Comparison of ENCODE assay signal across 21 cellular contexts in genomic region chr4:86896596-86896995, GRCh38. TPM values are rescaled to one million over a fixed set of nuclear protein-coding genes. Genes with fewer than 3 reads are reported as not detected.
A peak's percentile ranks its signal among the peaks of the same experiment; 100 is the strongest.
DNase-seq lines count a peak whose midpoint lies in the region; ATAC-seq, FAIRE-seq and TF ChIP-seq lines count a peak whose summit lies in the region.
"Had no signal": no experiment of that assay in that cellular context is flagged by ENCODE, and none has a peak within 500 bp of the region (broad histone marks: within the 10 kb centered on the region; RNA-seq: fewer than 3 reads in every experiment).

No MANE protein-coding gene starts in this region.

- H3K4me3 ChIP-seq in BE2C (ENCODE audit: low read depth, low read length) (no peak overlapping the region), LNCaP clone FGC (ENCODE audit: low read depth, low read length) (no peak overlapping the region), astrocyte (ENCODE audit: insufficient read depth, low read depth, low read length) (no peak overlapping the region)
- H3K4me3 ChIP-seq: BLaER1 treated with 17β-estradiol and CSF1 and Interleukin-3, amounts not matched to agents 10 nM and 100 nM; MG63 had no signal

- no peak for FAIRE-seq in astrocyte (lab: Jason Lieb, UNC)
- FAIRE-seq: GM12892, GM18507 had no signal

- H3K36me3 Mint-ChIP-seq in astrocyte (ENCODE audit: low read depth, unreplicated experiment) (no peaks in the 10 kb centered on the region), endothelial cell (ENCODE audit: low read depth, unreplicated experiment) (no peaks in the 10 kb centered on the region)
- H3K36me3 Mint-ChIP-seq in activated CD8-positive, alpha-beta T cell treated with anti-CD3 and anti-CD28 coated beads for 36 hours (ENCODE audit: low read depth): no peaks in the 10 kb centered on the region
- H3K36me3 Mint-ChIP-seq: CD8-positive, alpha-beta T cell had no signal

- H3K36me3 ChIP-seq in BE2C (no peaks in the 10 kb centered on the region), astrocyte (ENCODE audit: insufficient read depth, low read length) (no peaks in the 10 kb centered on the region)
- H3K36me3 ChIP-seq: BLaER1 treated with 17β-estradiol and CSF1 and Interleukin-3, amounts not matched to agents 10 nM and 100 nM; MG63 had no signal

- H3K27ac Mint-ChIP-seq in astrocyte (ENCODE audit: unreplicated experiment) (no peak overlapping the region), endothelial cell (ENCODE audit: unreplicated experiment) (no peak overlapping the region)
- H3K27ac Mint-ChIP-seq in activated CD8-positive, alpha-beta T cell treated with anti-CD3 and anti-CD28 coated beads for 36 hours: no peak overlapping the region
- H3K27ac Mint-ChIP-seq: CD8-positive, alpha-beta T cell had no signal

- H3K4me3 Mint-ChIP-seq in astrocyte (ENCODE audit: unreplicated experiment) (no peak overlapping the region), endothelial cell (ENCODE audit: unreplicated experiment) (no peak overlapping the region)
- no peak overlapping the region for H3K4me3 Mint-ChIP-seq in activated CD8-positive, alpha-beta T cell treated with anti-CD3 and anti-CD28 coated beads for 36 hours
- H3K4me3 Mint-ChIP-seq: CD8-positive, alpha-beta T cell had no signal

- H3K9ac ChIP-seq in astrocyte (ENCODE audit: low read length): no peak overlapping the region
- H3K9ac ChIP-seq: BLaER1 treated with 17β-estradiol and CSF1 and Interleukin-3, amounts not matched to agents 10 nM and 100 nM had no signal

- no peak overlapping the region for H2AFZ ChIP-seq in astrocyte (ENCODE audit: low read depth, low read length)

- no peaks in the 10 kb centered on the region for H3K79me2 ChIP-seq in astrocyte (ENCODE audit: insufficient read depth, low read length)

- no peak overlapping the region for H3K4me2 ChIP-seq in astrocyte (ENCODE audit: low read length)
- H3K4me2 ChIP-seq: BLaER1 treated with 17β-estradiol and CSF1 and Interleukin-3, amounts not matched to agents 10 nM and 100 nM had no signal

- H3K27me3 Mint-ChIP-seq in astrocyte (ENCODE audit: low read depth, unreplicated experiment) (peaks cover 2% of the 10 kb centered on the region), endothelial cell (ENCODE audit: unreplicated experiment) (peaks cover 2% of the 10 kb centered on the region)
- peaks cover 10% of the 10 kb centered on the region for H3K27me3 Mint-ChIP-seq in activated CD8-positive, alpha-beta T cell treated with anti-CD3 and anti-CD28 coated beads for 36 hours

- CTCF ChIA-PET in activated CD8-positive, alpha-beta T cell treated with anti-CD3 and anti-CD28 coated beads for 36 hours (lab: Charles Lee): interaction anchor here (0.6 to 1.8 kb wide), 5 partner anchors 396 to 401 kb away, joined by 3 to 11 read pairs (median 4); no protein-coding TSS in a partner anchor

- peaks cover 2% of the 10 kb centered on the region for H3K9me3 Mint-ChIP-seq in astrocyte (ENCODE audit: unreplicated experiment)
- H3K9me3 Mint-ChIP-seq in endothelial cell (ENCODE audit: unreplicated experiment): no peaks in the 10 kb centered on the region
- H3K9me3 Mint-ChIP-seq in activated CD8-positive, alpha-beta T cell treated with anti-CD3 and anti-CD28 coated beads for 36 hours: no peaks in the 10 kb centered on the region
- H3K9me3 Mint-ChIP-seq: CD8-positive, alpha-beta T cell had no signal

- intact Hi-C loops in activated CD8-positive, alpha-beta T cell treated with anti-CD3 and anti-CD28 coated beads for 36 hours (cut with micrococcal nuclease): loop anchor here (10.0 kb wide), 1 partner anchor 252 kb away; no protein-coding TSS in a partner anchor

- no peaks in the 10 kb centered on the region for H4K20me1 ChIP-seq in astrocyte (ENCODE audit: insufficient read depth, low read length)
- H4K20me1 ChIP-seq: BLaER1 treated with 17β-estradiol and CSF1 and Interleukin-3, amounts not matched to agents 10 nM and 100 nM had no signal

- no peaks in the 10 kb centered on the region for H3K4me1 Mint-ChIP-seq in astrocyte (ENCODE audit: low read depth, unreplicated experiment)
- H3K4me1 Mint-ChIP-seq in endothelial cell (ENCODE audit: unreplicated experiment): peaks cover 3% of the 10 kb centered on the region
- peaks cover 6% of the 10 kb centered on the region for H3K4me1 Mint-ChIP-seq in activated CD8-positive, alpha-beta T cell treated with anti-CD3 and anti-CD28 coated beads for 36 hours (ENCODE audit: low read depth)

- H3K27me3 ChIP-seq in BE2C (no peaks in the 10 kb centered on the region), astrocyte (ENCODE audit: insufficient read depth, low read length) (no peaks in the 10 kb centered on the region)
- H3K27me3 ChIP-seq: MG63 had no signal

- peak; percentile 25 for DNase-seq in BE2C
- peak; percentile 41 for DNase-seq in LNCaP clone FGC (ENCODE audit: low read depth)
- peak; percentile 18 for DNase-seq in astrocyte (ENCODE audit: low read depth)
- no peak for DNase-seq in omental fat pad (ENCODE audit: low spot score)
- DNase-seq in endothelial cell (ENCODE audit: low spot score): no peak
- no peak for DNase-seq in NOMO-1 treated with DMSO at 0.1 percent for 48 hours (lab: John Stamatoyannopoulos, UW; ENCODE audit: unreplicated experiment)
- DNase-seq in activated CD8-positive, alpha-beta T cell treated with anti-CD3 and anti-CD28 coated beads for 36 hours: no peak
- DNase-seq in NCI-H1092 treated with DMSO at 0.1 percent for 48 hours (lab: John Stamatoyannopoulos, UW): no peak
- DNase-seq: Calu3; CD8-positive, alpha-beta T cell; MG63; NCI-H1105; NCI-H1694; NCI-H2081 treated with DMSO at 0.1 percent for 48 hours; NCI-H510A; NCI-H774 had no signal

- no peak overlapping the region for H3K27ac ChIP-seq in astrocyte (ENCODE audit: low read depth, low read length)
- H3K27ac ChIP-seq: BLaER1 treated with 17β-estradiol and CSF1 and Interleukin-3, amounts not matched to agents 10 nM and 100 nM had no signal

- ATAC-seq in omental fat pad (ENCODE audit: low FRiP score): peak; percentile 58
- no peak for ATAC-seq in activated CD8-positive, alpha-beta T cell treated with anti-CD3 and anti-CD28 coated beads for 36 hours
- ATAC-seq: CD8-positive, alpha-beta T cell had no signal

- TF ChIP-seq CTCF in BE2C (IDR thresholded peaks at IDR 0.05; ENCODE audit: low read depth, low read length) (no peak), LNCaP clone FGC (IDR thresholded peaks at IDR 0.05; ENCODE audit: control insufficient read depth, extremely low read depth, insufficient read depth) (no peak), astrocyte (IDR thresholded peaks at IDR 0.05; ENCODE audit: insufficient read depth, low read depth, low read length) (no peak), omental fat pad (IDR thresholded peaks at IDR 0.05) (no peak), endothelial cell (IDR thresholded peaks at IDR 0.05; ENCODE audit: unreplicated experiment) (no peak)
- no peak for TF ChIP-seq CTCF in activated CD8-positive, alpha-beta T cell treated with anti-CD3 and anti-CD28 coated beads for 36 hours (IDR thresholded peaks at IDR 0.05)

- H3K9me3 ChIP-seq in BE2C: no peaks in the 10 kb centered on the region
- H3K9me3 ChIP-seq in astrocyte (ENCODE audit: insufficient read depth, low read depth, low read length): no peaks in the 10 kb centered on the region
- H3K9me3 ChIP-seq: BLaER1 treated with 17β-estradiol and CSF1 and Interleukin-3, amounts not matched to agents 10 nM and 100 nM; MG63 had no signal

- POLR2A ChIA-PET in activated CD8-positive, alpha-beta T cell treated with anti-CD3 and anti-CD28 coated beads for 36 hours (lab: Charles Lee): no interaction called here

- H3K4me1 ChIP-seq in BE2C (peaks cover 9% of the 10 kb centered on the region), astrocyte (ENCODE audit: insufficient read depth, low read length) (no peaks in the 10 kb centered on the region)

RNA-seq across cellular contexts. Expression of gene C4orf36, which starts 4.4 kb away (rescaled TPM):
- not detected for polyA plus RNA-seq in BE2C (2012; ENCODE audit: insufficient read depth, insufficient read length, low read depth)
- not detected in 2 replicates for total RNA-seq in astrocyte
- 1 to 10 TPM in 2 of 4 donors, under 1 TPM in 1, not detected in 1; 0.48 to 2.2 (median 1.5) TPM for total RNA-seq in omental fat pad
- 0.72 TPM for total RNA-seq in endothelial cell (ENCODE audit: unreplicated experiment)
- total RNA-seq in activated CD8-positive, alpha-beta T cell treated with anti-CD3 and anti-CD28 coated beads for 36 hours: not detected
- total RNA-seq: CD8-positive, alpha-beta T cell had no signal

RNA-seq across cellular contexts. Expression of gene AFF1, which starts 38.2 kb away (rescaled TPM):
- 11.4 TPM for polyA plus RNA-seq in BE2C (2012; ENCODE audit: insufficient read depth, insufficient read length, low read depth)
- total RNA-seq in astrocyte: 55.3 and 58.2 TPM in 2 replicates
- total RNA-seq in omental fat pad: 100 to 1,000 TPM in 2 of 4 donors, 10 to 100 TPM in 2; 89.4 to 138 (median 103) TPM
- 93.1 TPM for total RNA-seq in endothelial cell (ENCODE audit: unreplicated experiment)
- 10 to 100 TPM; 40.3 to 45.4 TPM for total RNA-seq in activated CD8-positive, alpha-beta T cell treated with anti-CD3 and anti-CD28 coated beads for 36 hours

RNA-seq across cellular contexts. Expression of gene SLC10A6, which starts 47.4 kb away (rescaled TPM):
- polyA plus RNA-seq in BE2C (2012; ENCODE audit: insufficient read depth, insufficient read length, low read depth): not detected
- total RNA-seq in astrocyte (0.26 TPM in 1 of 2 replicates, not detected in the other), omental fat pad (10 to 100 TPM in 3 of 4 donors, 1 to 10 TPM in 1; 5.8 to 25.9 (median 14.0) TPM), endothelial cell (ENCODE audit: unreplicated experiment) (not detected)
- total RNA-seq in activated CD8-positive, alpha-beta T cell treated with anti-CD3 and anti-CD28 coated beads for 36 hours: not detected
- total RNA-seq: Calu3; CD8-positive, alpha-beta T cell; H4; HT-29 had no signal

Comparison
In these comparisons a context has a peak if more than half of its experiments do, and no peak if none do; other contexts are left out.
1. DNase-seq: peak in BE2C (single experiment), LNCaP clone FGC (single experiment) and astrocyte (single experiment); none in omental fat pad (single experiment), endothelial cell (single experiment), NOMO-1 treated with DMSO at 0.1 percent for 48 hours (single experiment), activated CD8-positive, alpha-beta T cell treated with anti-CD3 and anti-CD28 coated beads for 36 hours (single experiment) and NCI-H1092 treated with DMSO at 0.1 percent for 48 hours (single experiment).